ENCODE assay signal across 8 cellular contexts in genomic region chrX:30887721-30888120, GRCh38. TPM values are rescaled to one million over a fixed set of nuclear protein-coding genes. Genes with fewer than 3 reads are reported as not detected.
DNase-seq lines count a peak whose midpoint lies in the region; ATAC-seq and TF ChIP-seq lines count a peak whose summit lies in the region.

No MANE protein-coding gene starts in this region.

- H3K27ac ChIP-seq in mucosa of rectum (ENCODE audit: low read depth in 2 of 2, low read length in 2 of 2) (no peak overlapping the region), vagina (no peak overlapping the region)

- peak overlapping the region; percentile 85 for H3K4me3 Mint-ChIP-seq in activated naive CD4-positive, alpha-beta T cell treated with anti-CD3 and anti-CD28 coated beads for 36 hours
- H3K4me3 Mint-ChIP-seq in stimulated activated naive CD8-positive, alpha-beta T cell treated with anti-CD3 and anti-CD28 coated beads, Interleukin-15, amount 100 ng/mL, for 72 hours, result peak overlapping the region; percentile 88 to 91

- TF ChIP-seq POLR2A in vagina (IDR thresholded peaks at IDR 0.05), result no peak

- peak; percentile 24 to 27 for DNase-seq in activated CD8-positive, alpha-beta memory T cell treated with anti-CD3 and anti-CD28 coated beads for 4 hours (ENCODE audit: low read depth in 2 of 2)
- no peak for DNase-seq in activated CD8-positive, alpha-beta memory T cell treated with anti-CD3 and anti-CD28 coated beads for 24 hours
- peak; percentile 82 for DNase-seq in activated naive CD4-positive, alpha-beta T cell treated with anti-CD3 and anti-CD28 coated beads for 36 hours
- DNase-seq in stimulated activated naive CD8-positive, alpha-beta T cell treated with anti-CD3 and anti-CD28 coated beads, Interleukin-15, amount 100 ng/mL, for 72 hours, result peak; percentile 6 to 42
- no peak for DNase-seq in vagina (ENCODE audit: extremely low spot score in 2 of 2)

- TF ChIP-seq CTCF in vagina (IDR thresholded peaks at IDR 0.05), result no peak

- no peaks in the 10 kb centered on the region for H3K9me3 Mint-ChIP-seq in activated naive CD4-positive, alpha-beta T cell treated with anti-CD3 and anti-CD28 coated beads for 36 hours
- H3K9me3 Mint-ChIP-seq in stimulated activated naive CD8-positive, alpha-beta T cell treated with anti-CD3 and anti-CD28 coated beads, Interleukin-15, amount 100 ng/mL, for 72 hours, result no peaks in the 10 kb centered on the region

- H3K27me3 ChIP-seq in mucosa of rectum (ENCODE audit: control insufficient read depth in 2 of 2, insufficient read depth in 2 of 2, low read length in 2 of 2) (no peaks in the 10 kb centered on the region), vagina (no peaks in the 10 kb centered on the region)

- no peaks in the 10 kb centered on the region for H3K4me1 ChIP-seq in mucosa of rectum (ENCODE audit: control insufficient read depth in 2 of 2, insufficient read depth in 2 of 2, low read length in 2 of 2)
- H3K4me1 ChIP-seq in vagina, result peaks cover 10% of the 10 kb centered on the region

- H3K4me1 Mint-ChIP-seq in activated naive CD4-positive, alpha-beta T cell treated with anti-CD3 and anti-CD28 coated beads for 36 hours (ENCODE audit: low read depth), result peaks cover 36% of the 10 kb centered on the region
- peaks cover 31% of the 10 kb centered on the region for H3K4me1 Mint-ChIP-seq in stimulated activated naive CD8-positive, alpha-beta T cell treated with anti-CD3 and anti-CD28 coated beads, Interleukin-15, amount 100 ng/mL, for 72 hours

- H3K36me3 Mint-ChIP-seq in activated naive CD4-positive, alpha-beta T cell treated with anti-CD3 and anti-CD28 coated beads for 36 hours (ENCODE audit: low read depth), result peaks cover 2% of the 10 kb centered on the region

- H3K27me3 Mint-ChIP-seq in activated naive CD4-positive, alpha-beta T cell treated with anti-CD3 and anti-CD28 coated beads for 36 hours (ENCODE audit: low read depth), result no peaks in the 10 kb centered on the region
- H3K27me3 Mint-ChIP-seq in stimulated activated naive CD8-positive, alpha-beta T cell treated with anti-CD3 and anti-CD28 coated beads, Interleukin-15, amount 100 ng/mL, for 72 hours, result no peaks in the 10 kb centered on the region

- H3K9ac ChIP-seq in mucosa of rectum (ENCODE audit: low read depth in 1 of 2, low read length in 2 of 2), result no peak overlapping the region

- CTCF ChIA-PET in activated naive CD4-positive, alpha-beta T cell treated with anti-CD3 and anti-CD28 coated beads for 36 hours (lab: Charles Lee), result interaction anchor here (1.2 to 3.3 kb wide), 2 partner anchors 152 to 252 kb away, joined by 3 to 13 read pairs; no protein-coding TSS in a partner anchor

- H3K36me3 ChIP-seq in mucosa of rectum (ENCODE audit: control insufficient read depth in 2 of 2, insufficient read depth in 2 of 2, low read length in 2 of 2) (no peaks in the 10 kb centered on the region), vagina (no peaks in the 10 kb centered on the region)

- H3K9me3 ChIP-seq in mucosa of rectum (ENCODE audit: control insufficient read depth in 2 of 2, low read length in 2 of 2) (no peaks in the 10 kb centered on the region), vagina (no peaks in the 10 kb centered on the region)

- peak; percentile 43 for ATAC-seq in stimulated activated naive CD8-positive, alpha-beta T cell treated with anti-CD3 and anti-CD28 coated beads, Interleukin-15, amount 100 ng/mL, for 72 hours
- ATAC-seq in GM18867 (IDR thresholded peaks at IDR 0.05; ENCODE audit: unreplicated experiment) (no peak), GM18520 (IDR thresholded peaks at IDR 0.05; ENCODE audit: unreplicated experiment) (no peak)

- intact Hi-C loops in activated naive CD4-positive, alpha-beta T cell treated with anti-CD3 and anti-CD28 coated beads for 36 hours (cut with micrococcal nuclease), result loop anchor here (1.0 to 5.0 kb wide), 5 partner anchors 11 to 210 kb away; no protein-coding TSS in a partner anchor
- intact Hi-C loops in vagina (cut with DNase I), result no loop called here

- H3K4me3 ChIP-seq in mucosa of rectum (ENCODE audit: low read length in 2 of 2) (peak overlapping the region; percentile 75 to 87), vagina (peak overlapping the region in 1 of 2 donors; percentile 59)

- peak overlapping the region; percentile 87 for H3K27ac Mint-ChIP-seq in activated naive CD4-positive, alpha-beta T cell treated with anti-CD3 and anti-CD28 coated beads for 36 hours
- peak overlapping the region; percentile 82 to 94 for H3K27ac Mint-ChIP-seq in stimulated activated naive CD8-positive, alpha-beta T cell treated with anti-CD3 and anti-CD28 coated beads, Interleukin-15, amount 100 ng/mL, for 72 hours

RNA-seq across cellular contexts. Expression of gene TAB3, which starts 1.3 kb away (rescaled TPM):
- 10 to 100 TPM; 13.6 to 15.7 TPM for total RNA-seq in activated naive CD4-positive, alpha-beta T cell treated with anti-CD3 and anti-CD28 coated beads for 36 hours
- total RNA-seq in vagina, result 18.4 TPM

Comparison
In these comparisons a context has a peak if more than half of its experiments do, and no peak if none do; other contexts are left out.
1. DNase-seq: peak in activated CD8-positive, alpha-beta memory T cell treated with anti-CD3 and anti-CD28 coated beads for 4 hours (2 of 2), activated naive CD4-positive, alpha-beta T cell treated with anti-CD3 and anti-CD28 coated beads for 36 hours (single experiment) and stimulated activated naive CD8-positive, alpha-beta T cell treated with anti-CD3 and anti-CD28 coated beads, Interleukin-15, amount 100 ng/mL, for 72 hours (2 of 2); none in activated CD8-positive, alpha-beta memory T cell treated with anti-CD3 and anti-CD28 coated beads for 24 hours (single experiment) and vagina (0 of 2).